ENCODE assay signal across 10 cellular contexts in the genomic region with DNA sequence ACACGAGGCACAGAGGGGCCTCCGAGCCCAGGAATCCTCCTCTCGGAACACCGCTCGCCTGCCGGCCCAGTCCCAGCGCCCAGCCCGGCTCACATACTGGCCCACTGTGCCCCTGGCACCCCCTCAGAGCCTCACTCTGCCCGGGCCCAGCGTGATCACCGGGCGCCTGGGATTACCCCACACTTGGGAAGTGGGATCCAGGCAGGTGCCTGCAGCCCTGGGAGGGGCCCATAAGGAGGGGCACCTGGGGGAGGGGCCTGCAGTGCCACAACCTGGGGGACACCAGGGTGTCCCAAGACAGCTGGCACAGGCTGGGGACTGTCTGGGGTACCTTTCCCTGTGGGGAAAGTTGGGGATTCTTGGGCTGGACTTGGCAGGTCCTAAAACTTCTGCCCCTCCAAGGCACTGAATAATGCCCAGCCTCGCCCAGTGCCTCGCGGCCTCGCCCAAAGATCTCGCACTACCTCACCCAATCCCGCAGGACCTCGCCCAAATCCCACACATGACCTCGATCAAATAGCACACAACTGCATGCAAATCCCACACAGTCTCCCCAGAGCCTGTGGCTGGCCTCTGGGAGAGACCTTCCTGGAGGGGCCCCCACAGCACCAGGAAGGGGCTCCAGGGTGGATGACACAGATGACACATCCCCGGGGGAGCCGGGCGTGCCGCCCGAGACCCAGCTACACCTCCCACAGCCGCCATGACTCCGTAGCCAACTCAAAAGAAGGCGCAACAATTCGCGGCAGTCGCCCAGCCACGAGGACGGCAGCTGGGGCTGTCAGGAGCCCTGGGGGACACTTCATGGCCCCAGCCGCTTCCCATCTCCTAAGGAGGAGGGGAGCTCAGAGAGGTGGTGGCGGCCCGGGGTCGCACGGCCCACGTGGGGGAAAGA. TPM values are rescaled to one million over a fixed set of nuclear protein-coding genes. Genes with fewer than 3 reads are reported as not detected.
DNase-seq lines count a peak whose midpoint lies in the region; ATAC-seq lines count a peak whose summit lies in the region.
"Had no signal": no experiment of that assay in that cellular context is flagged by ENCODE, and none has a peak within 500 bp of the region (broad histone marks: within the 10 kb centered on the region; RNA-seq: fewer than 3 reads in every experiment).

No MANE protein-coding gene starts in this region.

- H3K27me3 Mint-ChIP-seq in activated CD8-positive, alpha-beta memory T cell treated with anti-CD3 and anti-CD28 coated beads, Interleukin-2, amount 10 ng/mL, durations not matched to agents 7 days and 5 days = no peaks in the 10 kb centered on the region
- H3K27me3 Mint-ChIP-seq in stimulated activated naive CD8-positive, alpha-beta T cell treated with anti-CD3 and anti-CD28 coated beads, Interleukin-15, Interleukin-2, amounts not matched to agents 100 ng/mL and 50 ng/mL, for 24 hours = no peaks in the 10 kb centered on the region

- CTCF ChIA-PET in activated CD8-positive, alpha-beta memory T cell treated with anti-CD3 and anti-CD28 coated beads, Interleukin-2, amount 10 ng/mL, durations not matched to agents 7 days and 5 days (lab: Charles Lee) = interaction anchor here (1.0 to 1.7 kb wide), 4 partner anchors 12 to 155 kb away, joined by 3 to 11 read pairs (median 4); a partner anchor contains a TSS

- intact Hi-C loops in left colon (cut with DNase I, micrococcal nuclease) = no loop called here

- no peak for DNase-seq in activated CD8-positive, alpha-beta memory T cell treated with anti-CD3 and anti-CD28 coated beads, Interleukin-2, amount 10 ng/mL, durations not matched to agents 7 days and 5 days
- no peak for DNase-seq in activated CD8-positive, alpha-beta memory T cell treated with anti-CD3 and anti-CD28 coated beads, Interleukin-2, amount 50 U/mL, for 48 hours
- no peak for DNase-seq in activated naive CD4-positive, alpha-beta T cell treated with anti-CD3 and anti-CD28 coated beads, Interleukin-2, amount 50 U/mL, for 72 hours (ENCODE audit: low spot score in 2 of 2)
- DNase-seq in left colon (peak; percentile 71 to 77), DMS53 treated with DMSO at 0.1 percent for 48 hours (lab: John Stamatoyannopoulos, UW; ENCODE audit: unreplicated experiment) (no peak), DMS79 treated with DMSO at 0.1 percent for 48 hours (lab: John Stamatoyannopoulos, UW) (no peak)
- DNase-seq: foreskin fibroblast, NCI-H748 treated with DMSO at 0.1 percent for 48 hours had no signal

- H3K27ac Mint-ChIP-seq in activated CD8-positive, alpha-beta memory T cell treated with anti-CD3 and anti-CD28 coated beads, Interleukin-2, amount 10 ng/mL, durations not matched to agents 7 days and 5 days = peak overlapping the region; percentile 67
- peak overlapping the region; percentile 68 to 88 for H3K27ac Mint-ChIP-seq in activated naive CD4-positive, alpha-beta T cell treated with anti-CD3 and anti-CD28 coated beads, Interleukin-2, amount 50 U/mL, for 72 hours
- peak overlapping the region; percentile 92 for H3K27ac Mint-ChIP-seq in stimulated activated naive CD8-positive, alpha-beta T cell treated with anti-CD3 and anti-CD28 coated beads, Interleukin-15, Interleukin-2, amounts not matched to agents 100 ng/mL and 50 ng/mL, for 24 hours

- no peak for ATAC-seq in activated CD8-positive, alpha-beta memory T cell treated with anti-CD3 and anti-CD28 coated beads, Interleukin-2, amount 10 ng/mL, durations not matched to agents 7 days and 5 days
- no peak for ATAC-seq in activated naive CD4-positive, alpha-beta T cell treated with anti-CD3 and anti-CD28 coated beads, Interleukin-2, amount 50 U/mL, for 72 hours
- ATAC-seq in left colon = peak; percentile 57
- ATAC-seq in GM18867 (IDR thresholded peaks at IDR 0.05; ENCODE audit: unreplicated experiment) = no peak

- no peaks in the 10 kb centered on the region for H3K9me3 Mint-ChIP-seq in activated CD8-positive, alpha-beta memory T cell treated with anti-CD3 and anti-CD28 coated beads, Interleukin-2, amount 10 ng/mL, durations not matched to agents 7 days and 5 days (ENCODE audit: low read depth)
- no peaks in the 10 kb centered on the region for H3K9me3 Mint-ChIP-seq in activated naive CD4-positive, alpha-beta T cell treated with anti-CD3 and anti-CD28 coated beads, Interleukin-2, amount 50 U/mL, for 72 hours
- no peaks in the 10 kb centered on the region for H3K9me3 Mint-ChIP-seq in stimulated activated naive CD8-positive, alpha-beta T cell treated with anti-CD3 and anti-CD28 coated beads, Interleukin-15, Interleukin-2, amounts not matched to agents 100 ng/mL and 50 ng/mL, for 24 hours

- peaks cover 38% of the 10 kb centered on the region for H3K4me1 Mint-ChIP-seq in activated CD8-positive, alpha-beta memory T cell treated with anti-CD3 and anti-CD28 coated beads, Interleukin-2, amount 10 ng/mL, durations not matched to agents 7 days and 5 days
- H3K4me1 Mint-ChIP-seq in stimulated activated naive CD8-positive, alpha-beta T cell treated with anti-CD3 and anti-CD28 coated beads, Interleukin-15, Interleukin-2, amounts not matched to agents 100 ng/mL and 50 ng/mL, for 24 hours (ENCODE audit: low read depth) = peaks cover 55% of the 10 kb centered on the region

- no peak overlapping the region for H3K4me3 Mint-ChIP-seq in activated CD8-positive, alpha-beta memory T cell treated with anti-CD3 and anti-CD28 coated beads, Interleukin-2, amount 10 ng/mL, durations not matched to agents 7 days and 5 days
- H3K4me3 Mint-ChIP-seq in stimulated activated naive CD8-positive, alpha-beta T cell treated with anti-CD3 and anti-CD28 coated beads, Interleukin-15, Interleukin-2, amounts not matched to agents 100 ng/mL and 50 ng/mL, for 24 hours = peak overlapping the region; percentile 72

- H3K36me3 Mint-ChIP-seq in activated CD8-positive, alpha-beta memory T cell treated with anti-CD3 and anti-CD28 coated beads, Interleukin-2, amount 10 ng/mL, durations not matched to agents 7 days and 5 days = peaks cover 1% of the 10 kb centered on the region
- H3K36me3 Mint-ChIP-seq in activated naive CD4-positive, alpha-beta T cell treated with anti-CD3 and anti-CD28 coated beads, Interleukin-2, amount 50 U/mL, for 72 hours = peaks cover 3 to 9% of the 10 kb centered on the region in 2 donors
- H3K36me3 Mint-ChIP-seq in stimulated activated naive CD8-positive, alpha-beta T cell treated with anti-CD3 and anti-CD28 coated beads, Interleukin-15, Interleukin-2, amounts not matched to agents 100 ng/mL and 50 ng/mL, for 24 hours (ENCODE audit: low read depth) = peaks cover 2% of the 10 kb centered on the region

RNA-seq across cellular contexts. Expression of a gene that starts 13.7 kb away (rescaled TPM):
- total RNA-seq in activated CD8-positive, alpha-beta memory T cell treated with anti-CD3 and anti-CD28 coated beads, Interleukin-2, amount 10 ng/mL, durations not matched to agents 7 days and 5 days = 10 to 100 TPM; 67.3 to 73.5 TPM
- 10 to 100 TPM; 76.4 to 85.5 TPM for total RNA-seq in activated naive CD4-positive, alpha-beta T cell treated with anti-CD3 and anti-CD28 coated beads, Interleukin-2, amount 50 U/mL, for 72 hours
- total RNA-seq in left colon = 10 to 100 TPM; 49.5 to 72.2 TPM

RNA-seq across cellular contexts. Expression of a gene that starts 49.3 kb away (rescaled TPM):
- 10 to 100 TPM; 88.0 to 96.7 TPM for total RNA-seq in activated CD8-positive, alpha-beta memory T cell treated with anti-CD3 and anti-CD28 coated beads, Interleukin-2, amount 10 ng/mL, durations not matched to agents 7 days and 5 days
- 10 to 100 TPM; 56.6 to 79.5 TPM for total RNA-seq in activated naive CD4-positive, alpha-beta T cell treated with anti-CD3 and anti-CD28 coated beads, Interleukin-2, amount 50 U/mL, for 72 hours
- total RNA-seq in left colon = 10 to 100 TPM; 64.2 to 82.4 TPM

Comparison
In these comparisons a context has a peak if more than half of its experiments do, and no peak if none do; other contexts are left out.
1. DNase-seq: peak in left colon (2 of 2); none in activated CD8-positive, alpha-beta memory T cell treated with anti-CD3 and anti-CD28 coated beads, Interleukin-2, amount 10 ng/mL, durations not matched to agents 7 days and 5 days (single experiment), activated CD8-positive, alpha-beta memory T cell treated with anti-CD3 and anti-CD28 coated beads, Interleukin-2, amount 50 U/mL, for 48 hours (single experiment), activated naive CD4-positive, alpha-beta T cell treated with anti-CD3 and anti-CD28 coated beads, Interleukin-2, amount 50 U/mL, for 72 hours (0 of 2), DMS53 treated with DMSO at 0.1 percent for 48 hours (single experiment) and DMS79 treated with DMSO at 0.1 percent for 48 hours (single experiment).
2. Peak in every context shown above with its lines, with median percentiles within 50 percentile points of each other: H3K27ac Mint-ChIP-seq.